ENCODE assay signal across 25 cellular contexts in genomic region chrX:140822184-140822583, GRCh38.
DNase-seq lines count a peak whose midpoint lies in the region; ATAC-seq, FAIRE-seq and TF ChIP-seq lines count a peak whose summit lies in the region.
"Had no signal": no experiment of that assay in that cellular context is flagged by ENCODE, and none has a peak within 500 bp of the region (broad histone marks: within the 10 kb centered on the region; RNA-seq: fewer than 3 reads in every experiment).

No MANE protein-coding gene starts in this region.

- DNase-seq in T-helper 17 cell (no peak), H1 (ENCODE audit: low read depth in 1 of 2, low spot score in 2 of 2) (no peak), NCI-H446 (lab: John Stamatoyannopoulos, UW) (no peak)
- DNase-seq in stimulated activated CD4-positive, alpha-beta T cell treated with anti-CD3 and anti-CD28 coated beads, Interleukin-15, amount 100 ng/mL, for 24 hours = no peak
- DNase-seq: C1 segment of cervical spinal cord; Caco-2; CD8-positive, alpha-beta T cell; EL; GDM1; GOT3; HCEC 1CT; Karpas-422; NCI-H1105; NCI-H1436 treated with DMSO at 0.1 percent for 48 hours; NCI-H187 treated with DMSO at 0.1 percent for 48 hours; NCI-H446 treated with DMSO at 0.1 percent for 48 hours; NCI-H526 treated with DMSO at 0.1 percent for 48 hours; SHP77 had no signal

- no peak overlapping the region for H3K14ac ChIP-seq in H1 (ENCODE audit: insufficient read length)

- TF ChIP-seq RAD21 in H1 (IDR thresholded peaks at IDR 0.05 in 1 of 2, conservative IDR thresholded peaks at IDR 0.05 in 1 of 2; ENCODE audit: low read depth in 2 of 2, low read length in 2 of 2) = no peak

- H3K18ac ChIP-seq in H1 (ENCODE audit: extremely low read depth, low read length) = no peak overlapping the region

- CTCF ChIA-PET in H1 (lab: Charles Lee; ENCODE audit: partially characterized antibody) = no interaction called here

- H3K4me2 ChIP-seq in KMS-11 (peak overlapping the region; percentile 29; the same call in 1 of the 2 replicates), H1 (ENCODE audit: insufficient read depth in 1 of 2, low read depth in 2 of 2, low read length in 2 of 2) (no peak overlapping the region)

- 100% methylated on average over 1 of the region's 1 CpG; no CpG with 5 or more reads in 1 of the 2 experiments for WGBS in H1 (ENCODE audit: extremely low coverage in 1 of 2, insufficient coverage in 1 of 2, insufficient read length in 1 of 2, insufficient replicate concordance in 2 of 2, low coverage in 1 of 2, low lambda C conversion rate in 2 of 2, missing lambda C conversion rate in 1 of 2), 2 experiments

- H3K9me3 ChIP-seq in HUES6 (ENCODE audit: control insufficient read depth, insufficient read depth, low read depth, low read length) (no peaks in the 10 kb centered on the region; the same call in 1 of the 2 replicates), T-helper 17 cell (ENCODE audit: control insufficient read depth, low read length, poor library complexity, severe bottlenecking) (no peaks in the 10 kb centered on the region), H1 (ENCODE audit: insufficient read depth in 2 of 2, low read depth in 1 of 2, low read length in 1 of 2) (no peaks in the 10 kb centered on the region)
- H3K9me3 ChIP-seq: Caco-2 had no signal

- H3K27ac Mint-ChIP-seq in T-helper 17 cell = peak overlapping the region; percentile 12
- H3K27ac Mint-ChIP-seq: CD8-positive, alpha-beta T cell; IgD-negative memory B cell had no signal

- H3K36me3 Mint-ChIP-seq in T-helper 17 cell (ENCODE audit: low read depth) = no peaks in the 10 kb centered on the region
- H3K36me3 Mint-ChIP-seq: CD8-positive, alpha-beta T cell; IgD-negative memory B cell had no signal

- no peak overlapping the region for H2BK120ac ChIP-seq in H1 (replicated peaks; ENCODE audit: low read depth, low read length)

- peaks cover 15% of the 10 kb centered on the region for H3K4me1 ChIP-seq in HUES6 (ENCODE audit: control insufficient read depth, insufficient read depth, low read length)
- H3K4me1 ChIP-seq in KMS-11 (ENCODE audit: low read depth, poor library complexity, severe bottlenecking) = peaks cover 23% of the 10 kb centered on the region
- no peaks in the 10 kb centered on the region; a peak in 2 of 7 replicates for H3K4me1 ChIP-seq in H1 (replicated peaks in 1 of 4; ENCODE audit: control insufficient read depth in 3 of 4, insufficient read depth in 4 of 4, low read length in 3 of 4)
- H3K4me1 ChIP-seq: Caco-2 had no signal

- no peak overlapping the region for H2BK5ac ChIP-seq in H1 (ENCODE audit: low read depth, low read length)

- H3K4me3 Mint-ChIP-seq in T-helper 17 cell = peak overlapping the region; percentile 22
- H3K4me3 Mint-ChIP-seq: CD8-positive, alpha-beta T cell; IgD-negative memory B cell had no signal

- no peak overlapping the region for H2BK12ac ChIP-seq in H1 (ENCODE audit: low read depth, low read length)

- H3K79me2 ChIP-seq in KMS-11 (ENCODE audit: insufficient read depth, low read depth) (no peaks in the 10 kb centered on the region), H1 (ENCODE audit: control insufficient read depth in 1 of 2, insufficient read depth in 2 of 2, low read length in 2 of 2) (no peaks in the 10 kb centered on the region)

- no peak overlapping the region for H3K23ac ChIP-seq in H1 (ENCODE audit: insufficient read length)

- H3K4me3 ChIP-seq in HUES6 (ENCODE audit: low read depth, low read length) (no peak overlapping the region), KMS-11 (IDR thresholded peaks at IDR 0.05; ENCODE audit: insufficient read depth, low read depth, low read length) (no peak overlapping the region), H1 (ENCODE audit: extremely low read depth in 1 of 4, insufficient read depth in 2 of 4, low read depth in 3 of 4, low read length in 4 of 4) (no peak overlapping the region)
- H3K4me3 ChIP-seq: GM12878 had no signal

- 0 out of 2 replicates have a peak overlapping the region, but pooled peaks have one; percentile 1 for H3K27ac ChIP-seq in HUES6 (ENCODE audit: low read depth, low read length)
- peak overlapping the region; percentile 42 for H3K27ac ChIP-seq in KMS-11
- H3K27ac ChIP-seq in H1 (ENCODE audit: low read depth, low read length) = no peak overlapping the region
- H3K27ac ChIP-seq: RWPE1 had no signal

- POLR2A ChIA-PET in H1 (lab: Charles Lee; ENCODE audit: partially characterized antibody) = interaction anchor here (1.5 kb wide), 2 partner anchors 10 to 354 kb away, joined by 6 read pairs; partner anchors contain the start of gene LDOC1

- H4K5ac ChIP-seq in H1 (ENCODE audit: insufficient read length, low read depth, low read length) = no peak overlapping the region

- H2AFZ ChIP-seq in KMS-11 (ENCODE audit: low read depth) = 0 out of 2 replicates have a peak overlapping the region, but pooled peaks have one; percentile 30
- H2AFZ ChIP-seq in H1 (ENCODE audit: low read length) = no peak overlapping the region

- ATAC-seq in T-helper 17 cell = peak; percentile 23
- ATAC-seq in GM18907 (IDR thresholded peaks at IDR 0.05; ENCODE audit: unreplicated experiment) = no peak
- ATAC-seq: CD8-positive, alpha-beta T cell; GM12878; Panc1 had no signal

- TF ChIP-seq EP300 in H1 (IDR thresholded peaks at IDR 0.05; ENCODE audit: borderline replicate concordance in 1 of 2, low read depth in 2 of 2, low read length in 2 of 2) = no peak

- H3K36me3 ChIP-seq in HUES6 (ENCODE audit: control insufficient read depth, insufficient read depth, low read length) (no peaks in the 10 kb centered on the region), KMS-11 (ENCODE audit: insufficient read depth) (no peaks in the 10 kb centered on the region), H1 (ENCODE audit: control insufficient read depth in 2 of 4, insufficient read depth in 4 of 4, low read length in 3 of 4) (no peaks in the 10 kb centered on the region)

- H4K20me1 ChIP-seq in KMS-11 (ENCODE audit: insufficient read depth) (no peaks in the 10 kb centered on the region), H1 (replicated peaks in 1 of 2; ENCODE audit: control insufficient read depth in 1 of 2, insufficient read depth in 2 of 2, low read length in 2 of 2) (no peaks in the 10 kb centered on the region)

- H4K91ac ChIP-seq in H1 (replicated peaks; ENCODE audit: insufficient read length, low read length) = no peak overlapping the region

- no peaks in the 10 kb centered on the region for H3K27me3 ChIP-seq in HUES6 (ENCODE audit: control insufficient read depth, insufficient read depth, low read length)
- H3K27me3 ChIP-seq in KMS-11 (ENCODE audit: insufficient read depth, low read depth) = no peaks in the 10 kb centered on the region
- H3K27me3 ChIP-seq in H1 (replicated peaks in 1 of 4; ENCODE audit: control insufficient read depth in 3 of 4, extremely low read depth in 1 of 4, insufficient read depth in 3 of 4, low read length in 3 of 4) = no peaks in the 10 kb centered on the region

- no peaks in the 10 kb centered on the region for H3K79me1 ChIP-seq in H1 (ENCODE audit: low read depth, low read length)

- no peak overlapping the region for H4K8ac ChIP-seq in H1 (ENCODE audit: extremely low read depth, insufficient read depth, low read length)

- peak; percentile 77 for FAIRE-seq in H1 (lab: Jason Lieb, UNC)
- FAIRE-seq: GM12878 had no signal

- H3K9ac ChIP-seq in HUES6 (ENCODE audit: low read length) = no peak overlapping the region
- no peak overlapping the region for H3K9ac ChIP-seq in KMS-11
- no peak overlapping the region for H3K9ac ChIP-seq in H1 (replicated peaks in 1 of 4; ENCODE audit: extremely low read depth in 1 of 4, low read depth in 3 of 4, low read length in 3 of 4)

- TF ChIP-seq CTCF in KMS-11 (conservative IDR thresholded peaks at IDR 0.05; ENCODE audit: low read depth, low read length) (no peak), H1 (IDR thresholded peaks at IDR 0.05; ENCODE audit: control extremely low read depth in 1 of 3, insufficient read depth in 1 of 3, low read depth in 1 of 3, low read length in 3 of 3) (no peak)

- TF ChIP-seq POLR2A in H1 (IDR thresholded peaks at IDR 0.05; ENCODE audit: control extremely low read depth in 1 of 2, low read depth in 2 of 2, low read length in 2 of 2) = no peak

- H2BK20ac ChIP-seq in H1 (ENCODE audit: low read length) = no peak overlapping the region

- no peak overlapping the region for H3K56ac ChIP-seq in H1 (replicated peaks; ENCODE audit: insufficient read length, low read depth, low read length)

- H3K4ac ChIP-seq in H1 (replicated peaks; ENCODE audit: insufficient read length, low read depth, low read length) = no peak overlapping the region

- H2AK5ac ChIP-seq in H1 (ENCODE audit: low read depth, low read length) = no peak overlapping the region

- peaks cover 6% of the 10 kb centered on the region for H3K4me1 Mint-ChIP-seq in T-helper 17 cell
- H3K4me1 Mint-ChIP-seq: IgD-negative memory B cell had no signal

- no peaks in the 10 kb centered on the region for H3K27me3 Mint-ChIP-seq in T-helper 17 cell
- H3K27me3 Mint-ChIP-seq: IgD-negative memory B cell had no signal

- H3K23me2 ChIP-seq in H1 (ENCODE audit: low read depth, low read length) = no peaks in the 10 kb centered on the region; the same call in 1 of the 2 replicates

- no peak overlapping the region for H2BK15ac ChIP-seq in H1 (ENCODE audit: low read length)

TF ChIP-seq in H1, 55 proteins besides CTCF, POLR2A, EP300 and RAD21 (continues in another document):
- TF ChIP-seq TCF12 (IDR thresholded peaks at IDR 0.05; ENCODE audit: low read depth, low read length) = no peak
- no peak for TF ChIP-seq SP4 (IDR thresholded peaks at IDR 0.05; ENCODE audit: low read length)
- TF ChIP-seq POLR2AphosphoS5 (IDR thresholded peaks at IDR 0.05; ENCODE audit: low read depth, low read length) = no peak
- TF ChIP-seq MAX (IDR thresholded peaks at IDR 0.05) = no peak
- no peak for TF ChIP-seq CHD1 (IDR thresholded peaks at IDR 0.05; ENCODE audit: low read depth, low read length)
- no peak for TF ChIP-seq ZNF274 (IDR thresholded peaks at IDR 0.05; ENCODE audit: borderline replicate concordance, extremely low read depth, low read length)
- TF ChIP-seq, protein P1, sequence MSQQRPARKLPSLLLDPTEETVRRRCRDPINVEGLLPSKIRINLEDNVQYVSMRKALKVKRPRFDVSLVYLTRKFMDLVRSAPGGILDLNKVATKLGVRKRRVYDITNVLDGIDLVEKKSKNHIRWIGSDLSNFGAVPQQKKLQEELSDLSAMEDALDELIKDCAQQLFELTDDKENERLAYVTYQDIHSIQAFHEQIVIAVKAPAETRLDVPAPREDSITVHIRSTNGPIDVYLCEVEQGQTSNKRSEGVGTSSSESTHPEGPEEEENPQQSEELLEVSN (IDR thresholded peaks at IDR 0.05) = no peak
- TF ChIP-seq, protein P2, sequence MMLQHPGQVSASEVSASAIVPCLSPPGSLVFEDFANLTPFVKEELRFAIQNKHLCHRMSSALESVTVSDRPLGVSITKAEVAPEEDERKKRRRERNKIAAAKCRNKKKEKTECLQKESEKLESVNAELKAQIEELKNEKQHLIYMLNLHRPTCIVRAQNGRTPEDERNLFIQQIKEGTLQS (IDR thresholded peaks at IDR 0.05; ENCODE audit: insufficient read depth, low read depth, low read length) = no peak
- no peak for TF ChIP-seq RXRA (IDR thresholded peaks at IDR 0.05; ENCODE audit: insufficient read depth, low read depth, low read length)
